28 cellular contexts compared by ENCODE assay signal in the genomic region with DNA sequence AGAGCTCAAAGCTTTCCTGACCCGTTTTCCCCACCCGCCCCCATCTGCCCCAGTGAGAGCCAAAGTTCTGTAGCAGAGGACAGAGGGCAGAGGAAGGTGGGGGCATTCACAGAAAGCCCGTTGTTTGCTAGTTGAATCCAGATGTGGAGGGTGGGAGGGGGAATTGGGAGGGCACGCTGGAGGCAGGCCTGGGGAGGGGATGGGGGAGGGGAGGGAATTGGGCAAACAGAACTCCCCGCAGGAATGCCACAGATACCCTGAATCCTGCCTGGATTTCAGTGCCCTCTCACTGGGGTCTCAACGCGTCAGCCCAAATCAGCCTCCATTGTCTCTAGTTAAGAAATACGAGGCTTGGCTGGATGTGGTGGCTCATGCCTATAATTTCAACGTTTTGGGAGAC. TPM values are rescaled to one million over a fixed set of nuclear protein-coding genes. Genes with fewer than 3 reads are reported as not detected.
DNase-seq lines count a peak whose midpoint lies in the region; ATAC-seq and TF ChIP-seq lines count a peak whose summit lies in the region.
"Had no signal": no experiment of that assay in that cellular context is flagged by ENCODE, and none has a peak within 500 bp of the region (broad histone marks: within the 10 kb centered on the region; RNA-seq: fewer than 3 reads in every experiment).

No MANE protein-coding gene starts in this region.

- intact Hi-C loops in esophagus muscularis mucosa (cut with DNase I) (no loop called here), sciatic nerve (cut with DNase I) (no loop called here), Calu3 (cut with micrococcal nuclease; ENCODE audit: unreplicated experiment) (no loop called here)

- peaks cover 64% of the 10 kb centered on the region for H3K27me3 Mint-ChIP-seq in Calu3 (ENCODE audit: unreplicated experiment)

- peak overlapping the region in 3 of 4 donors; percentile 28 to 61 (median 54) for H3K27ac ChIP-seq in esophagus muscularis mucosa (replicated peaks in 1 of 4)
- H3K27ac ChIP-seq in mesodermal cell (ENCODE audit: low read depth, low read length, severe bottlenecking): peak overlapping the region; percentile 71
- H3K27ac ChIP-seq: foreskin keratinocyte, KMS-11, prostate gland had no signal

- no peaks in the 10 kb centered on the region for H3K9me3 ChIP-seq in esophagus muscularis mucosa
- H3K9me3 ChIP-seq in mesodermal cell (ENCODE audit: control insufficient read depth, low read length): no peaks in the 10 kb centered on the region
- H3K9me3 ChIP-seq: mucosa of descending colon, prostate gland had no signal

- no peak for TF ChIP-seq CTCF in esophagus muscularis mucosa (IDR thresholded peaks at IDR 0.05)
- TF ChIP-seq CTCF in Calu3 (IDR thresholded peaks at IDR 0.05; ENCODE audit: unreplicated experiment): no peak

- H3K9me3 Mint-ChIP-seq in Calu3 (ENCODE audit: low read depth, unreplicated experiment): no peaks in the 10 kb centered on the region
- H3K9me3 Mint-ChIP-seq: stimulated activated naive CD8-positive, alpha-beta T cell treated with anti-CD3 and anti-CD28 coated beads, Interleukin-15, amount 100 ng/mL, for 72 hours had no signal

- peaks cover 0 to 38% (median 12%) of the 10 kb centered on the region in 4 donors for H3K4me1 ChIP-seq in esophagus muscularis mucosa
- H3K4me1 ChIP-seq in mesodermal cell (ENCODE audit: control insufficient read depth, insufficient read depth, low read length, poor library complexity, severe bottlenecking): peaks cover 25% of the 10 kb centered on the region
- H3K4me1 ChIP-seq: foreskin keratinocyte, prostate gland had no signal

- no peaks in the 10 kb centered on the region for H3K36me3 Mint-ChIP-seq in Calu3 (ENCODE audit: insufficient read depth, unreplicated experiment)
- H3K36me3 Mint-ChIP-seq: activated naive CD8-positive, alpha-beta T cell had no signal

- no peak for TF ChIP-seq POLR2A in esophagus muscularis mucosa (IDR thresholded peaks at IDR 0.05; ENCODE audit: low read depth)

- CTCF ChIA-PET in Calu3 (lab: Charles Lee): interaction anchor here (0.7 kb wide), 1 partner anchor 143 kb away, joined by 4 read pairs; no protein-coding TSS in a partner anchor

- ATAC-seq in sciatic nerve: peak; percentile 76
- ATAC-seq in HG02938 (IDR thresholded peaks at IDR 0.05; ENCODE audit: unreplicated experiment): no peak
- ATAC-seq in HG03097 (IDR thresholded peaks at IDR 0.05; ENCODE audit: low FRiP score, unreplicated experiment): no peak
- ATAC-seq: foreskin keratinocyte; stimulated activated naive CD8-positive, alpha-beta T cell treated with anti-CD3 and anti-CD28 coated beads, Interleukin-15, amount 100 ng/mL, for 72 hours; T-helper 17 cell had no signal

- no peak for TF ChIP-seq EP300 in esophagus muscularis mucosa (IDR thresholded peaks at IDR 0.05)

- BruUV-seq in Calu3 (replicated peaks; lab: Mats Ljungman, UMichigan): no TSS peak

- no peak overlapping the region for H3K4me3 Mint-ChIP-seq in Calu3 (ENCODE audit: low read depth, unreplicated experiment)
- H3K4me3 Mint-ChIP-seq: activated naive CD8-positive, alpha-beta T cell; stimulated activated naive CD8-positive, alpha-beta T cell treated with anti-CD3 and anti-CD28 coated beads, Interleukin-15, amount 100 ng/mL, for 72 hours; T-helper 17 cell had no signal

- H3K27me3 ChIP-seq in H7 (ENCODE audit: control insufficient read depth, insufficient read depth, low read length) (peaks cover 40% of the 10 kb centered on the region), esophagus muscularis mucosa (peaks cover 0 to 41% (median 0%) of the 10 kb centered on the region in 4 donors)

- no peak overlapping the region for H3K27ac Mint-ChIP-seq in Calu3 (ENCODE audit: unreplicated experiment)
- H3K27ac Mint-ChIP-seq: activated naive CD8-positive, alpha-beta T cell; stimulated activated naive CD8-positive, alpha-beta T cell treated with anti-CD3 and anti-CD28 coated beads, Interleukin-15, amount 100 ng/mL, for 72 hours; T-helper 17 cell had no signal

- WGBS in esophagus muscularis mucosa: 100% methylated on average over 2 of the region's 9 CpGs
- WGBS in mesodermal cell (ENCODE audit: insufficient coverage in 2 of 2), 2 experiments: 26 to 31% methylated on average over 7 to 8 of the region's 9 CpGs

- no peaks in the 10 kb centered on the region for H3K36me3 ChIP-seq in H7 (replicated peaks; ENCODE audit: control insufficient read depth, insufficient read depth, low read length)
- H3K36me3 ChIP-seq in esophagus muscularis mucosa: no peaks in the 10 kb centered on the region
- H3K36me3 ChIP-seq in mesodermal cell (ENCODE audit: control insufficient read depth, insufficient read depth, low read length): no peaks in the 10 kb centered on the region
- H3K36me3 ChIP-seq: prostate gland had no signal

- H3K4me3 ChIP-seq in H7 (ENCODE audit: insufficient read depth, low read depth, low read length): no peak overlapping the region
- H3K4me3 ChIP-seq in esophagus muscularis mucosa: no peak overlapping the region
- H3K4me3 ChIP-seq in mesodermal cell (ENCODE audit: extremely low read depth, insufficient read depth, low read length, poor library complexity, severe bottlenecking): no peak overlapping the region
- H3K4me3 ChIP-seq: mucosa of descending colon, prostate gland had no signal

- H3K4me1 Mint-ChIP-seq in Calu3 (ENCODE audit: low read depth, unreplicated experiment): no peaks in the 10 kb centered on the region
- H3K4me1 Mint-ChIP-seq: stimulated activated naive CD8-positive, alpha-beta T cell treated with anti-CD3 and anti-CD28 coated beads, Interleukin-15, amount 100 ng/mL, for 72 hours; T-helper 17 cell had no signal

- DNase-seq in H7 (peak; percentile 78), esophagus muscularis mucosa (ENCODE audit: extremely low spot score) (no peak), sciatic nerve (ENCODE audit: low spot score) (no peak), Calu3 (no peak), iPS-NIHi7 (ENCODE audit: extremely low spot score) (no peak)
- DNase-seq: activated CD4-positive, CD25-positive, alpha-beta regulatory T cell treated with anti-CD3 and anti-CD28 coated beads, Interleukin-2, amount 50 U/mL, for 72 hours; activated T-cell treated with anti-CD3 and anti-CD28 coated beads for 4 hours; cortex of kidney; DMS53; foreskin keratinocyte; HCEC 1CT; NCI-H1436; NCI-H2081 treated with DMSO at 0.1 percent for 48 hours; NCI-H774; RPMI8226; stimulated activated naive CD8-positive, alpha-beta T cell treated with anti-CD3 and anti-CD28 coated beads, Interleukin-15, amount 100 ng/mL, for 72 hours; T-helper 17 cell; trophoblast cell had no signal

RNA-seq across cellular contexts. Expression of a gene that starts 12.9 kb away (rescaled TPM):
- 11.6 and 15.8 TPM in 2 replicates for total RNA-seq in H7 (2014; rRNA removed; shearing (Covaris generic))
- total RNA-seq in esophagus muscularis mucosa (10 to 100 TPM; 30.7 to 66.1 (median 58.1) TPM), sciatic nerve (183 TPM), Calu3 (2022) (11.3 and 11.6 TPM in 2 replicates)
- polyA plus RNA-seq in mesodermal cell (2013, experiment 1 of 2): 53.6 TPM
- 46.4 TPM for polyA plus RNA-seq in mesodermal cell (2013, experiment 2 of 2)

RNA-seq across cellular contexts. Expression of a gene that starts 42.0 kb away (rescaled TPM):
- total RNA-seq in H7 (2014; rRNA removed; shearing (Covaris generic)): 0.81 TPM in 1 of 2 replicates, not detected in the other
- not detected for total RNA-seq in esophagus muscularis mucosa
- 0.11 TPM for polyA plus RNA-seq in mesodermal cell (2013, experiment 1 of 2)
- not detected for polyA plus RNA-seq in mesodermal cell (2013, experiment 2 of 2)
- total RNA-seq in sciatic nerve: not detected
- total RNA-seq in Calu3 (2022): 2.6 and 3.3 TPM in 2 replicates
- total RNA-seq: G401, liver, skeletal muscle tissue, T-helper 17 cell had no signal
- polyA plus RNA-seq: liver had no signal
